ENCODE assay signal across 9 cellular contexts in the genomic region with DNA sequence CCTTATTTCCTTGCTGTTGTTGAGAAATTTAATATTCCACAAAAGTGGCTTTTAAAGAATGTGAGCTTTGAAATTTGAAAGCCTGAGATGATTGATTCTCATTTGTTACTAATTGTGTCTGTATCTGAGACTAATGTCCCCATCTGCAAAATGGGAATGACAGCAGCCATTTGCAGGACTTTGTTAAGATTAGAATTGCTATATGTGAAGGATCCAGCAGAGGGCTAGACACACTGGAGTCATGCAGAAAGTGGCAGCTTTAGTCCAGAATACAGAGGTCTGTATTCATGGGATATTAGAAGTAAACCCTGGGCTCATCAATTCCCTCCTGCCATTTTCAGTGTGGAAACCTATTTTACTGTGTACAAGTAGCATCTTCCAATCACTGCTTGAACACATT.
DNase-seq lines count a peak whose midpoint lies in the region; ATAC-seq and TF ChIP-seq lines count a peak whose summit lies in the region.
"Had no signal": no experiment of that assay in that cellular context is flagged by ENCODE, and none has a peak within 500 bp of the region (broad histone marks: within the 10 kb centered on the region; RNA-seq: fewer than 3 reads in every experiment).

No MANE protein-coding gene starts in this region.

- H3K4me1 ChIP-seq in heart left ventricle, result no peaks in the 10 kb centered on the region
- H3K4me1 ChIP-seq in right atrium auricular region, result no peaks in the 10 kb centered on the region
- H3K4me1 ChIP-seq: suprapubic skin had no signal

- H3K27ac Mint-ChIP-seq in WTC11 (no peak overlapping the region), type B pancreatic cell (no peak overlapping the region)

- intact Hi-C loops in heart left ventricle (cut with DNase I), result no loop called here

- TF ChIP-seq POLR2A in heart left ventricle (IDR thresholded peaks at IDR 0.05), result no peak

- peak in 10 of 12 donors; percentile 5 to 47 (median 14) for TF ChIP-seq CTCF in heart left ventricle (IDR thresholded peaks at IDR 0.05)
- TF ChIP-seq CTCF in right atrium auricular region (IDR thresholded peaks at IDR 0.05), result peak in 1 of 2 donors; percentile 22
- no peak for TF ChIP-seq CTCF in WTC11 (IDR thresholded peaks at IDR 0.05)
- peak; percentile 67 for TF ChIP-seq CTCF in type B pancreatic cell (conservative IDR thresholded peaks at IDR 0.05)

- no peaks in the 10 kb centered on the region for H3K4me1 Mint-ChIP-seq in WTC11
- H3K4me1 Mint-ChIP-seq in type B pancreatic cell (ENCODE audit: unreplicated experiment), result no peaks in the 10 kb centered on the region

- H3K4me3 ChIP-seq in heart left ventricle, result no peak overlapping the region
- H3K4me3 ChIP-seq in right atrium auricular region, result no peak overlapping the region
- H3K4me3 ChIP-seq: suprapubic skin had no signal

- peaks cover 6% of the 10 kb centered on the region; the same call in 1 of the 2 replicates for H3K27me3 Mint-ChIP-seq in WTC11 (ENCODE audit: low read depth)
- no peaks in the 10 kb centered on the region for H3K27me3 Mint-ChIP-seq in type B pancreatic cell

- ATAC-seq in heart left ventricle, result no peak
- ATAC-seq in HG03354 (IDR thresholded peaks at IDR 0.05; ENCODE audit: poor library complexity, severe bottlenecking, unreplicated experiment), result peak; percentile 81
- no peak for ATAC-seq in WTC11
- ATAC-seq in esophagus mucosa, result no peak

- H3K36me3 ChIP-seq in heart left ventricle, result no peaks in the 10 kb centered on the region
- H3K36me3 ChIP-seq in right atrium auricular region, result no peaks in the 10 kb centered on the region
- H3K36me3 ChIP-seq: suprapubic skin had no signal

- H3K9me3 ChIP-seq in heart left ventricle (peaks cover 0 to 3% (median 0%) of the 10 kb centered on the region in 12 donors), right atrium auricular region (no peaks in the 10 kb centered on the region)
- H3K9me3 ChIP-seq: suprapubic skin had no signal

- H3K27ac ChIP-seq in heart left ventricle (no peak overlapping the region), right atrium auricular region (no peak overlapping the region)
- H3K27ac ChIP-seq: suprapubic skin had no signal

- H3K36me3 Mint-ChIP-seq in WTC11 (peaks cover 41% of the 10 kb centered on the region), type B pancreatic cell (no peaks in the 10 kb centered on the region)

- no peak overlapping the region for H3K4me3 Mint-ChIP-seq in WTC11
- H3K4me3 Mint-ChIP-seq in type B pancreatic cell, result no peak overlapping the region

- peaks cover 73% of the 10 kb centered on the region for H3K9me3 Mint-ChIP-seq in WTC11
- H3K9me3 Mint-ChIP-seq in type B pancreatic cell, result no peaks in the 10 kb centered on the region

- DNase-seq in heart left ventricle (no peak), right atrium auricular region (ENCODE audit: low spot score) (no peak), WTC11 (ENCODE audit: low spot score) (no peak), type B pancreatic cell (ENCODE audit: extremely low spot score, unreplicated experiment) (no peak), AG08396 (ENCODE audit: low spot score) (no peak), NCI-H2196 (lab: John Stamatoyannopoulos, UW; ENCODE audit: unreplicated experiment) (no peak)

- POLR2A ChIA-PET in WTC11 (lab: Charles Lee), result no interaction called here

- CTCF ChIA-PET in WTC11 (lab: Charles Lee), result no interaction called here

- H3K27me3 ChIP-seq in heart left ventricle, result no peaks in the 10 kb centered on the region
- no peaks in the 10 kb centered on the region for H3K27me3 ChIP-seq in right atrium auricular region
- H3K27me3 ChIP-seq: suprapubic skin had no signal

TF ChIP-seq in WTC11, 78 proteins besides CTCF, POLR2A, EP300 and RAD21:
- TF ChIP-seq GTF2I (CRISPR knock-in tag; conservative IDR thresholded peaks at IDR 0.05) (0 out of 2 replicates have a peak, but pooled peaks have one; percentile 9), ATF1 (CRISPR knock-in tag; IDR thresholded peaks at IDR 0.05) (no peak), ZNF138 (CRISPR knock-in tag; conservative IDR thresholded peaks at IDR 0.05) (no peak)
